ENCODE assay signal across 9 cellular contexts in the genomic region with DNA sequence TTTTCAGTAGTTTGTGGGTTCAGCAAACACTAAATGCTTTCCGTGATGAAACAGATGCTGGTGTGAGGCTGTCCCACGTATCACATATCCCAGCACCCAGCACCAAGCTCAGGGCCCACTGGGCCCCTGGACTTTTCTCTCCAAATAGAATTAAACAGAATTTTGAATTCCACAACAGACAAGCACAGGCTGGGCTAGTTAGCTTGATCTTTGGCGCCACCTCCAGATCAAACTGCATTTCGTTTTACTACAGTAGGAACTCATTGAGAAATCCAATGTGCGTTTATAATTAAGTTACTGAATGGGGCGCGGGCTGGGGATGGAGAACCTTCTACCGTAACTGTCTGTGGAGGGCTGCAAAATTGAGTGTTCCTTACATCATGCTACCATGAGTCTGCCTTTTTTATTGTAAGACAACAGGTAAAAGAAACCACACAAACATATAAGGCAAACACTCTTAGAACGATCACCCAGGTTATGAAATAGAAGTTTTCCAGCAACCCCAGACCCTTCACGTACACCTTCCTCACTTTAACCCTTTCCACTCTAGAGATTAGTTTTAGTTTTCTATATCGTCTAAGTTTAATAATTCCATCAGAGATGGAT.
A peak's percentile ranks its signal among the peaks of the same experiment; 100 is the strongest.
DNase-seq lines count a peak whose midpoint lies in the region; ATAC-seq, FAIRE-seq and TF ChIP-seq lines count a peak whose summit lies in the region.
"Had no signal": no experiment of that assay in that cellular context is flagged by ENCODE, and none has a peak within 500 bp of the region (broad histone marks: within the 10 kb centered on the region; RNA-seq: fewer than 3 reads in every experiment).

No MANE protein-coding gene starts in this region.

- peaks cover 16% of the 10 kb centered on the region for H3K36me3 Mint-ChIP-seq in activated CD4-positive, alpha-beta T cell treated with anti-CD3 and anti-CD28 coated beads, Interleukin-2, amount 10 ng/mL, durations not matched to agents 7 days and 5 days (ENCODE audit: low read depth)
- peaks cover 18% of the 10 kb centered on the region for H3K36me3 Mint-ChIP-seq in natural killer cell treated with Interleukin-12 subunit alpha and Interleukin-12 subunit beta and Interleukin-15 and Interleukin-18, amount 100 ng/mL, for 72 hours

- peak; percentile 85 for FAIRE-seq in A204.1 (lab: Jason Lieb, UNC)
- FAIRE-seq: endometrium had no signal

- H3K27me3 Mint-ChIP-seq in activated CD4-positive, alpha-beta T cell treated with anti-CD3 and anti-CD28 coated beads, Interleukin-2, amount 10 ng/mL, durations not matched to agents 7 days and 5 days = no peaks in the 10 kb centered on the region
- H3K27me3 Mint-ChIP-seq in natural killer cell treated with Interleukin-12 subunit alpha and Interleukin-12 subunit beta and Interleukin-15 and Interleukin-18, amount 100 ng/mL, for 72 hours = no peaks in the 10 kb centered on the region

- H3K4me3 Mint-ChIP-seq in activated CD4-positive, alpha-beta T cell treated with anti-CD3 and anti-CD28 coated beads, Interleukin-2, amount 10 ng/mL, durations not matched to agents 7 days and 5 days = no peak overlapping the region
- H3K4me3 Mint-ChIP-seq in natural killer cell treated with Interleukin-12 subunit alpha and Interleukin-12 subunit beta and Interleukin-15 and Interleukin-18, amount 100 ng/mL, for 72 hours = no peak overlapping the region

- TF ChIP-seq POLR2A in vagina (IDR thresholded peaks at IDR 0.05) = no peak

- no peak overlapping the region for H3K27ac ChIP-seq in vagina

- CTCF ChIA-PET in activated CD4-positive, alpha-beta T cell treated with anti-CD3 and anti-CD28 coated beads, Interleukin-2, amount 10 ng/mL, durations not matched to agents 7 days and 5 days (lab: Charles Lee) = interaction anchor here (0.7 kb wide), 1 partner anchor 10 kb away, joined by 3 read pairs; no protein-coding TSS in a partner anchor

- H3K27ac Mint-ChIP-seq in activated CD4-positive, alpha-beta T cell treated with anti-CD3 and anti-CD28 coated beads, Interleukin-2, amount 10 ng/mL, durations not matched to agents 7 days and 5 days = no peak overlapping the region
- peak overlapping the region; percentile 27 to 84 for H3K27ac Mint-ChIP-seq in natural killer cell treated with Interleukin-12 subunit alpha and Interleukin-12 subunit beta and Interleukin-15 and Interleukin-18, amount 100 ng/mL, for 72 hours

- peaks cover 5% of the 10 kb centered on the region for H3K4me1 Mint-ChIP-seq in activated CD4-positive, alpha-beta T cell treated with anti-CD3 and anti-CD28 coated beads, Interleukin-2, amount 10 ng/mL, durations not matched to agents 7 days and 5 days
- H3K4me1 Mint-ChIP-seq in natural killer cell treated with Interleukin-12 subunit alpha and Interleukin-12 subunit beta and Interleukin-15 and Interleukin-18, amount 100 ng/mL, for 72 hours (ENCODE audit: low read depth in 2 of 2) = peaks cover 18 to 26% of the 10 kb centered on the region in 2 donors

- POLR2A ChIA-PET in activated CD4-positive, alpha-beta T cell treated with anti-CD3 and anti-CD28 coated beads, Interleukin-2, amount 10 ng/mL, durations not matched to agents 7 days and 5 days (lab: Charles Lee) = no interaction called here

- DNase-seq in NCI-H2227 (lab: John Stamatoyannopoulos, UW; ENCODE audit: unreplicated experiment) (peak; percentile 70), fibroblast of gingiva (ENCODE audit: low read depth) (peak; percentile 62), vagina (ENCODE audit: extremely low spot score in 2 of 2) (no peak), GM19238 (ENCODE audit: insufficient read length, low spot score) (no peak)
- peak; percentile 60 for DNase-seq in activated CD4-positive, alpha-beta T cell treated with anti-CD3 and anti-CD28 coated beads, Interleukin-2, amount 10 ng/mL, durations not matched to agents 7 days and 5 days
- peak; percentile 69 for DNase-seq in natural killer cell treated with Interleukin-12 subunit alpha and Interleukin-12 subunit beta and Interleukin-15 and Interleukin-18, amount 100 ng/mL, for 72 hours (ENCODE audit: low spot score)

- intact Hi-C loops in vagina (cut with DNase I) = no loop called here

- H3K27me3 ChIP-seq in vagina = no peaks in the 10 kb centered on the region

- H3K9me3 Mint-ChIP-seq in activated CD4-positive, alpha-beta T cell treated with anti-CD3 and anti-CD28 coated beads, Interleukin-2, amount 10 ng/mL, durations not matched to agents 7 days and 5 days = peaks cover 20% of the 10 kb centered on the region
- H3K9me3 Mint-ChIP-seq in natural killer cell treated with Interleukin-12 subunit alpha and Interleukin-12 subunit beta and Interleukin-15 and Interleukin-18, amount 100 ng/mL, for 72 hours = peaks cover 4% of the 10 kb centered on the region

- H3K4me1 ChIP-seq in vagina = no peaks in the 10 kb centered on the region

- peaks cover 0 to 20% of the 10 kb centered on the region in 2 donors for H3K36me3 ChIP-seq in vagina

- H3K4me3 ChIP-seq in vagina = no peak overlapping the region

- ATAC-seq in natural killer cell treated with Interleukin-12 subunit alpha and Interleukin-12 subunit beta and Interleukin-15 and Interleukin-18, amount 100 ng/mL, for 72 hours = peak in 1 of 2 donors; percentile 74

- TF ChIP-seq CTCF in GM12872 (IDR thresholded peaks at IDR 0.05; ENCODE audit: insufficient read depth, low read depth, low read length) (peak; percentile 34; the same call in 2 of the 3 replicates), vagina (IDR thresholded peaks at IDR 0.05) (peak; percentile 14 to 59 (median 40))

- peaks cover 7% of the 10 kb centered on the region for H3K9me3 ChIP-seq in vagina

Comparison
In these comparisons a context has a peak if more than half of its experiments do, and no peak if none do; other contexts are left out.
1. DNase-seq: peak in NCI-H2227 (single experiment), activated CD4-positive, alpha-beta T cell treated with anti-CD3 and anti-CD28 coated beads, Interleukin-2, amount 10 ng/mL, durations not matched to agents 7 days and 5 days (single experiment), fibroblast of gingiva (single experiment) and natural killer cell treated with Interleukin-12 subunit alpha and Interleukin-12 subunit beta and Interleukin-15 and Interleukin-18, amount 100 ng/mL, for 72 hours (single experiment); none in vagina (0 of 2) and GM19238 (single experiment).